ENCODE assay signal across 23 cellular contexts in genomic region chr5:177142778-177143177, GRCh38.
"Had no signal": no experiment of that assay in that cellular context is flagged by ENCODE, and none has a peak within 500 bp of the region (broad histone marks: within the 10 kb centered on the region; RNA-seq: fewer than 3 reads in every experiment).

No MANE protein-coding gene starts in this region.

- H3K27ac Mint-ChIP-seq: activated naive CD8-positive, alpha-beta T cell; memory B cell; stimulated activated naive CD8-positive, alpha-beta T cell treated with anti-CD3 and anti-CD28 coated beads, Interleukin-15, amount 100 ng/mL, for 72 hours had no signal

- DNase-seq: activated CD4-positive, alpha-beta T cell treated with anti-CD3 and anti-CD28 coated beads, Interleukin-2, amount 50 U/mL, for 1 hour; activated CD4-positive, CD25-positive, alpha-beta regulatory T cell; activated CD8-positive, alpha-beta memory T cell treated with anti-CD3 and anti-CD28 coated beads, Interleukin-2, amount 50 U/mL, for 4 hours; activated gamma-delta T cell treated with Interleukin-2 at 50 U/mL for 16 hours; activated T-cell treated with anti-CD3 and anti-CD28 coated beads, Interleukin-2, amount 50 U/mL, for 4 hours; amygdala; central memory CD4-positive, alpha-beta T cell; colonic mucosa; gastrocnemius medialis; heart left ventricle; mucosa of descending colon; naive B cell; nucleus accumbens; stimulated activated naive CD8-positive, alpha-beta T cell treated with anti-CD3 and anti-CD28 coated beads, Interleukin-15, amount 100 ng/mL, for 72 hours; T-helper 1 cell; T1000; trophoblast cell had no signal

- H3K4me3 Mint-ChIP-seq: activated naive CD8-positive, alpha-beta T cell; activated T-cell treated with anti-CD3 and anti-CD28 coated beads, Interleukin-2, amount 50 U/mL, for 4 hours; memory B cell; naive B cell; stimulated activated naive CD8-positive, alpha-beta T cell treated with anti-CD3 and anti-CD28 coated beads, Interleukin-15, amount 100 ng/mL, for 72 hours had no signal

- H3K36me3 ChIP-seq: colonic mucosa had no signal

- H3K4me3 ChIP-seq: colonic mucosa, gastrocnemius medialis, heart left ventricle, mucosa of descending colon, suprapubic skin, vagina had no signal

- H3K27me3 ChIP-seq: colonic mucosa, gastrocnemius medialis, heart left ventricle, suprapubic skin, vagina had no signal

- H3K9me3 ChIP-seq: colonic mucosa, gastrocnemius medialis, heart left ventricle, mucosa of descending colon, suprapubic skin, vagina had no signal

- ATAC-seq: activated T-cell treated with anti-CD3 and anti-CD28 coated beads, Interleukin-2, amount 50 U/mL, for 4 hours; esophagus mucosa; gastrocnemius medialis; mucosa of descending colon; SK-N-SH treated with all-trans-retinoic acid at 6 μM for 48 hours; stimulated activated naive CD8-positive, alpha-beta T cell treated with anti-CD3 and anti-CD28 coated beads, Interleukin-15, amount 100 ng/mL, for 72 hours had no signal

- H3K9me3 Mint-ChIP-seq: activated T-cell treated with anti-CD3 and anti-CD28 coated beads, Interleukin-2, amount 50 U/mL, for 4 hours; memory B cell; naive B cell; stimulated activated naive CD8-positive, alpha-beta T cell treated with anti-CD3 and anti-CD28 coated beads, Interleukin-15, amount 100 ng/mL, for 72 hours had no signal

- H3K27me3 Mint-ChIP-seq: activated naive CD8-positive, alpha-beta T cell; memory B cell; naive B cell; stimulated activated naive CD8-positive, alpha-beta T cell treated with anti-CD3 and anti-CD28 coated beads, Interleukin-15, amount 100 ng/mL, for 72 hours had no signal

- H3K4me1 ChIP-seq: colonic mucosa had no signal

- H3K27ac ChIP-seq: colonic mucosa, heart left ventricle, suprapubic skin, vagina had no signal
